ENCODE assay signal across 18 cellular contexts in the genomic region with DNA sequence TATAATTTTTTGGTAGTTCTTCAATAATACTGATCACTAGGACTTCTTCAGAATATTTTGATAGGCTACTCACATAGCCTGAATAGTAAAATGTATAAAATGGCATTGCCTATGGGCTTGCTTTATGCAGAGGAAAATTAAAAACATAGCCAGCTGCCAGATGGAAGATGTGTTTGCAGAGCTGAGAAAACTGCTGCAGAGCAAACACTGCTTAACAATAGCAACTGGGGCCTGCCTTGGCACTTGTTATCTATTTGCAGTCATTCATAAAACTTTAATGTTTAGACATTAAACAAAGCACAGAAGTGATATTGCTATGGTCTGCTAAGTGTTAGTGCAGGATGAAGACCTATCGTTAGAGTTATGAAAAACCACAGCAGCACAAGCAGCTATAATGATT.
A peak's percentile ranks its signal among the peaks of the same experiment; 100 is the strongest.
DNase-seq lines count a peak whose midpoint lies in the region; ATAC-seq, FAIRE-seq and TF ChIP-seq lines count a peak whose summit lies in the region.
"Had no signal": no experiment of that assay in that cellular context is flagged by ENCODE, and none has a peak within 500 bp of the region (broad histone marks: within the 10 kb centered on the region; RNA-seq: fewer than 3 reads in every experiment).

No MANE protein-coding gene starts in this region.

- no peak overlapping the region for H3K4me3 ChIP-seq in LNCaP clone FGC (ENCODE audit: low read depth, low read length)
- H3K4me3 ChIP-seq: left lung, tibial artery had no signal

- ATAC-seq in left colon (peak; percentile 97), GM21825 (IDR thresholded peaks at IDR 0.05; ENCODE audit: unreplicated experiment) (no peak)
- ATAC-seq: activated T-cell treated with anti-CD3 and anti-CD28 coated beads, Interleukin-2, amount 50 U/mL, for 72 hours; left lung; Right ventricle myocardium inferior; stimulated activated naive CD8-positive, alpha-beta T cell treated with anti-CD3 and anti-CD28 coated beads, Interleukin-15, Interleukin-2, amounts not matched to agents 100 U/mL and 50 U/mL, for 24 hours had no signal

- FAIRE-seq in GM12891 (lab: Jason Lieb, UNC): no peak
- FAIRE-seq: astrocyte had no signal

- intact Hi-C loops in left colon (cut with DNase I, micrococcal nuclease): no loop called here

- TF ChIP-seq CTCF in LNCaP clone FGC (IDR thresholded peaks at IDR 0.05; ENCODE audit: control insufficient read depth, extremely low read depth, insufficient read depth): no peak

- TF ChIP-seq POLR2A in GM12891 (IDR thresholded peaks at IDR 0.05; ENCODE audit: low read depth, low read length): no peak

- DNase-seq in LNCaP clone FGC (ENCODE audit: low read depth) (peak; percentile 75), NCI-H1694 treated with DMSO at 0.1 percent for 48 hours (lab: John Stamatoyannopoulos, UW) (peak; percentile 74), NCI-H345 treated with DMSO at 0.1 percent for 48 hours (lab: John Stamatoyannopoulos, UW; ENCODE audit: unreplicated experiment) (peak; percentile 96), left colon (peak in 1 of 2 donors; percentile 4), GM12891 (ENCODE audit: insufficient read length, low spot score) (no peak)
- DNase-seq in activated naive CD4-positive, alpha-beta T cell treated with anti-CD3 and anti-CD28 coated beads, Interleukin-2, amount 50 U/mL, for 16 hours: no peak
- DNase-seq: activated CD4-positive, CD25-positive, alpha-beta regulatory T cell treated with anti-CD3 and anti-CD28 coated beads, Interleukin-2, amount 50 U/mL, for 72 hours; activated T-cell treated with anti-CD3 and anti-CD28 coated beads, Interleukin-2, amount 50 U/mL, for 72 hours; CD4-positive, CD25-positive, alpha-beta regulatory T cell; EL; foreskin fibroblast; left lung; stimulated activated CD4-positive, alpha-beta T cell treated with anti-CD3 and anti-CD28 coated beads, Interleukin-2, amount 100 ng/mL, for 48 hours; stimulated activated naive CD8-positive, alpha-beta T cell treated with anti-CD3 and anti-CD28 coated beads, Interleukin-15, Interleukin-2, amounts not matched to agents 100 U/mL and 50 U/mL, for 24 hours; tibial artery had no signal

TF ChIP-seq in GM12891, 5 proteins besides CTCF, POLR2A, EP300 and RAD21:
- no peak for TF ChIP-seq POLR2AphosphoS5 (IDR thresholded peaks at IDR 0.05; ENCODE audit: low read depth, low read length)
- no peak for TF ChIP-seq PAX5 (IDR thresholded peaks at IDR 0.05; ENCODE audit: insufficient read depth, low read length, severe bottlenecking)
- TF ChIP-seq TAF1 (IDR thresholded peaks at IDR 0.05; ENCODE audit: low read depth, low read length): no peak
- TF ChIP-seq POU2F2 (IDR thresholded peaks at IDR 0.05; ENCODE audit: low read depth, low read length): no peak
- TF ChIP-seq SPI1 (IDR thresholded peaks at IDR 0.05; ENCODE audit: low read depth, low read length): no peak

Comparison
In these comparisons a context has a peak if more than half of its experiments do, and no peak if none do; other contexts are left out.
1. DNase-seq: peak in LNCaP clone FGC (single experiment), NCI-H1694 treated with DMSO at 0.1 percent for 48 hours (single experiment) and NCI-H345 treated with DMSO at 0.1 percent for 48 hours (single experiment); none in activated naive CD4-positive, alpha-beta T cell treated with anti-CD3 and anti-CD28 coated beads, Interleukin-2, amount 50 U/mL, for 16 hours (single experiment) and GM12891 (single experiment).